In the genomic region with DNA sequence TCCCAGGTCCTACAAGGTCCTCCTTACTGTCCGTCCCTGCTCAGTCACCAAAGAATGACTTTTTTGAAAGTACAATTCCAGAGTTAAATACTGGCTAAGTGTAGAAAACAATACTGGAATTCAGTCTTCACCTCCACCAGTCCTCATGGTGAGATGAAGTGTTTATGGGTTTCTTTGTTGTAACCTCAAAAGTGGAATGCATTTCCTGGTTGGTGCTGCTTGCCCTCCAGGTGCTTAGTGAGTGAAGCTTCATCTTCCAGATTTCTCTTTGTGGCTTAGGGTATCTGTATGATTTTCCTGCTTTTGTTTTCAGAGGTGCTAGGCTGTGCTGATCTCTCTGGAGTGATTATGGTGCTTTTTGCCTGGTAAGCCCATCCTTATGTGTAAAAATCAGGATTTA, we compare ENCODE assay signal across 20 cellular contexts. TPM values are rescaled to one million over a fixed set of nuclear protein-coding genes. Genes with fewer than 3 reads are reported as not detected.
DNase-seq lines count a peak whose midpoint lies in the region; ATAC-seq, FAIRE-seq and TF ChIP-seq lines count a peak whose summit lies in the region.
"Had no signal": no experiment of that assay in that cellular context is flagged by ENCODE, and none has a peak within 500 bp of the region (broad histone marks: within the 10 kb centered on the region; RNA-seq: fewer than 3 reads in every experiment).

No MANE protein-coding gene starts in this region.

- no peaks in the 10 kb centered on the region for H3K23me2 ChIP-seq in H1 (ENCODE audit: low read depth, low read length)

- H3K4me2 ChIP-seq in Loucy (ENCODE audit: low read depth, low read length, poor library complexity, severe bottlenecking) (peak overlapping the region; percentile 37), H1 (ENCODE audit: insufficient read depth in 1 of 2, low read depth in 2 of 2, low read length in 2 of 2) (no peak overlapping the region), neuronal stem cell (ENCODE audit: insufficient read depth, low read length, poor library complexity, severe bottlenecking) (no peak overlapping the region)

- no peaks in the 10 kb centered on the region for H3K9me3 ChIP-seq in Loucy (ENCODE audit: insufficient read depth, low read depth, low read length)
- no peaks in the 10 kb centered on the region for H3K9me3 ChIP-seq in H1 (ENCODE audit: insufficient read depth in 2 of 2, low read depth in 1 of 2, low read length in 1 of 2)
- no peaks in the 10 kb centered on the region for H3K9me3 ChIP-seq in neuronal stem cell (replicated peaks in 1 of 2; ENCODE audit: control insufficient read depth in 2 of 2, insufficient read depth in 1 of 2, low read depth in 1 of 2, low read length in 2 of 2)
- H3K9me3 ChIP-seq: Caco-2, SJCRH30 had no signal

- peak overlapping the region; percentile 39 for H3K27ac Mint-ChIP-seq in activated naive CD8-positive, alpha-beta T cell treated with anti-CD3 and anti-CD28 coated beads, Interleukin-2, amount 10 ng/mL, durations not matched to agents 7 days and 5 days
- H3K27ac Mint-ChIP-seq in activated naive CD8-positive, alpha-beta T cell treated with anti-CD3 and anti-CD28 coated beads for 36 hours: no peak overlapping the region
- no peak overlapping the region for H3K27ac Mint-ChIP-seq in HFFc6

- H3K56ac ChIP-seq in H1 (replicated peaks; ENCODE audit: insufficient read length, low read depth, low read length): no peak overlapping the region

- TF ChIP-seq POLR2A in H1 (IDR thresholded peaks at IDR 0.05; ENCODE audit: control extremely low read depth in 1 of 2, low read depth in 2 of 2, low read length in 2 of 2): no peak

- no peaks in the 10 kb centered on the region for H3K9me2 ChIP-seq in Loucy (replicated peaks; ENCODE audit: low read depth, low read length)

- H2BK15ac ChIP-seq in H1 (ENCODE audit: low read length) (no peak overlapping the region), neuronal stem cell (ENCODE audit: low read length) (no peak overlapping the region)

- H3K4me3 Mint-ChIP-seq in activated naive CD8-positive, alpha-beta T cell treated with anti-CD3 and anti-CD28 coated beads, Interleukin-2, amount 10 ng/mL, durations not matched to agents 7 days and 5 days: no peak overlapping the region
- H3K4me3 Mint-ChIP-seq in activated naive CD8-positive, alpha-beta T cell treated with anti-CD3 and anti-CD28 coated beads for 36 hours: no peak overlapping the region
- no peak overlapping the region for H3K4me3 Mint-ChIP-seq in HFFc6
- H3K4me3 Mint-ChIP-seq: CD14-positive monocyte had no signal

- TF ChIP-seq EP300 in H1 (IDR thresholded peaks at IDR 0.05; ENCODE audit: borderline replicate concordance in 1 of 2, low read depth in 2 of 2, low read length in 2 of 2): no peak

- H2BK120ac ChIP-seq in H1 (replicated peaks; ENCODE audit: low read depth, low read length) (no peak overlapping the region), neuronal stem cell (ENCODE audit: low read depth, low read length) (no peak overlapping the region)

- H2BK12ac ChIP-seq in H1 (ENCODE audit: low read depth, low read length): no peak overlapping the region
- H2BK12ac ChIP-seq in neuronal stem cell (ENCODE audit: low read length): no peak overlapping the region

- H3K79me2 ChIP-seq in Loucy (ENCODE audit: insufficient read depth, low read length): no peaks in the 10 kb centered on the region; the same call in 1 of the 2 replicates
- no peaks in the 10 kb centered on the region for H3K79me2 ChIP-seq in H1 (ENCODE audit: control insufficient read depth in 1 of 2, insufficient read depth in 2 of 2, low read length in 2 of 2)

- H3K23ac ChIP-seq in H1 (ENCODE audit: insufficient read length) (no peak overlapping the region), neuronal stem cell (ENCODE audit: low read depth, low read length, poor library complexity) (no peak overlapping the region)

- H3K36me3 Mint-ChIP-seq in activated naive CD8-positive, alpha-beta T cell treated with anti-CD3 and anti-CD28 coated beads, Interleukin-2, amount 10 ng/mL, durations not matched to agents 7 days and 5 days: peaks cover 23% of the 10 kb centered on the region
- H3K36me3 Mint-ChIP-seq in activated naive CD8-positive, alpha-beta T cell treated with anti-CD3 and anti-CD28 coated beads for 36 hours: peaks cover 17% of the 10 kb centered on the region
- no peaks in the 10 kb centered on the region for H3K36me3 Mint-ChIP-seq in HFFc6 (ENCODE audit: low read depth)

- H3K27ac ChIP-seq in H1 (ENCODE audit: low read depth, low read length) (peak overlapping the region; percentile 41; the same call in 1 of the 2 replicates), neuronal stem cell (replicated peaks; ENCODE audit: low read length) (no peak overlapping the region)
- H3K27ac ChIP-seq: GM23248, RWPE1, SJCRH30 had no signal

- H3K4me3 ChIP-seq in Loucy (ENCODE audit: low read length, poor library complexity, severe bottlenecking): no peak overlapping the region
- no peak overlapping the region for H3K4me3 ChIP-seq in H1 (ENCODE audit: extremely low read depth in 1 of 4, insufficient read depth in 2 of 4, low read depth in 3 of 4, low read length in 4 of 4)
- H3K4me3 ChIP-seq in neuronal stem cell (ENCODE audit: low read length in 2 of 2): peak overlapping the region in 1 of 2 donors; percentile 57
- H3K4me3 ChIP-seq: GM12878, GM23248, SJCRH30 had no signal

- H4K20me1 ChIP-seq in Loucy (ENCODE audit: insufficient read depth, low read length, poor library complexity, severe bottlenecking) (peaks cover 7% of the 10 kb centered on the region), H1 (replicated peaks in 1 of 2; ENCODE audit: control insufficient read depth in 1 of 2, insufficient read depth in 2 of 2, low read length in 2 of 2) (no peaks in the 10 kb centered on the region)

- no peaks in the 10 kb centered on the region for H3F3A ChIP-seq in Loucy (ENCODE audit: low read depth)

- H4K8ac ChIP-seq in H1 (ENCODE audit: extremely low read depth, insufficient read depth, low read length) (no peak overlapping the region), neuronal stem cell (ENCODE audit: low read depth, low read length) (no peak overlapping the region)

- H2BK5ac ChIP-seq in H1 (ENCODE audit: low read depth, low read length) (peak overlapping the region; percentile 84; the same call in 1 of the 2 replicates), neuronal stem cell (ENCODE audit: low read length) (no peak overlapping the region)

- H3K18ac ChIP-seq in H1 (ENCODE audit: extremely low read depth, low read length): peak overlapping the region; percentile 75; the same call in 1 of the 2 replicates
- H3K18ac ChIP-seq in neuronal stem cell (ENCODE audit: low read length): peak overlapping the region; percentile 74

- H3K27me3 ChIP-seq in Loucy (ENCODE audit: insufficient read depth, low read length, poor library complexity, severe bottlenecking) (no peaks in the 10 kb centered on the region), H1 (replicated peaks in 1 of 4; ENCODE audit: control insufficient read depth in 3 of 4, extremely low read depth in 1 of 4, insufficient read depth in 3 of 4, low read length in 3 of 4) (no peaks in the 10 kb centered on the region), neuronal stem cell (ENCODE audit: control insufficient read depth in 3 of 3, insufficient read depth in 3 of 3, low read depth in 1 of 3, low read length in 3 of 3) (no peaks in the 10 kb centered on the region)
- H3K27me3 ChIP-seq: SJCRH30 had no signal

- H2BK20ac ChIP-seq in H1 (ENCODE audit: low read length): no peak overlapping the region

- no peak for FAIRE-seq in H1 (lab: Jason Lieb, UNC)
- FAIRE-seq: GM12878, GM18507 had no signal

- H4K91ac ChIP-seq in H1 (replicated peaks; ENCODE audit: insufficient read length, low read length) (peak overlapping the region; percentile 94), neuronal stem cell (ENCODE audit: low read depth, low read length, poor library complexity) (no peak overlapping the region)

- POLR2A ChIA-PET in activated naive CD8-positive, alpha-beta T cell treated with anti-CD3 and anti-CD28 coated beads, Interleukin-2, amount 10 ng/mL, durations not matched to agents 7 days and 5 days (lab: Charles Lee): no interaction called here
- POLR2A ChIA-PET in H1 (lab: Charles Lee; ENCODE audit: partially characterized antibody): no interaction called here

- DNase-seq in activated naive CD8-positive, alpha-beta T cell treated with anti-CD3 and anti-CD28 coated beads, Interleukin-2, amount 10 ng/mL, durations not matched to agents 7 days and 5 days: no peak
- no peak for DNase-seq in activated naive CD8-positive, alpha-beta T cell treated with anti-CD3 and anti-CD28 coated beads for 36 hours
- DNase-seq in H1 (ENCODE audit: low read depth in 1 of 2, low spot score in 2 of 2) (no peak), neuronal stem cell (ENCODE audit: low spot score) (no peak), COLO668 (lab: John Stamatoyannopoulos, UW; ENCODE audit: unreplicated experiment) (no peak), HFFc6 (no peak)
- no peak for DNase-seq in stimulated activated naive CD8-positive, alpha-beta T cell treated with anti-CD3 and anti-CD28 coated beads, Interleukin-15, Interleukin-2, amounts not matched to agents 100 U/mL and 50 U/mL, for 24 hours
- DNase-seq: Caco-2; GM23248; NCI-H146; NCI-H2081 treated with DMSO at 0.1 percent for 48 hours; NCI-H226; NCI-H526; NK-92 treated with Interleukin-12 subunit alpha and Interleukin-12 subunit beta, amount 100 ng/mL, for 24 hours; SJCRH30 had no signal

- H3K4me1 ChIP-seq in Loucy (ENCODE audit: insufficient read depth, low read length, poor library complexity, severe bottlenecking): peaks cover 12% of the 10 kb centered on the region
- peaks cover 0 to 5% (median 1%) of the 10 kb centered on the region in 4 experiments; a peak in 2 of 7 replicates for H3K4me1 ChIP-seq in H1 (replicated peaks in 1 of 4; ENCODE audit: control insufficient read depth in 3 of 4, insufficient read depth in 4 of 4, low read length in 3 of 4)
- peaks cover 0 to 4% of the 10 kb centered on the region in 2 donors for H3K4me1 ChIP-seq in neuronal stem cell (ENCODE audit: control insufficient read depth in 2 of 2, insufficient read depth in 1 of 2, low read depth in 1 of 2, low read length in 2 of 2)
- H3K4me1 ChIP-seq: SJCRH30 had no signal

- H2AFZ ChIP-seq in Loucy (ENCODE audit: low read length) (no peak overlapping the region), H1 (ENCODE audit: low read length) (no peak overlapping the region), neuronal stem cell (ENCODE audit: low read length) (no peak overlapping the region)
- H2AFZ ChIP-seq: GM23248 had no signal

- no peaks in the 10 kb centered on the region for H3K27me3 Mint-ChIP-seq in activated naive CD8-positive, alpha-beta T cell treated with anti-CD3 and anti-CD28 coated beads, Interleukin-2, amount 10 ng/mL, durations not matched to agents 7 days and 5 days
- H3K27me3 Mint-ChIP-seq in activated naive CD8-positive, alpha-beta T cell treated with anti-CD3 and anti-CD28 coated beads for 36 hours: no peaks in the 10 kb centered on the region
- H3K27me3 Mint-ChIP-seq in HFFc6 (ENCODE audit: insufficient read depth): no peaks in the 10 kb centered on the region

- no peak for TF ChIP-seq CTCF in Loucy (conservative IDR thresholded peaks at IDR 0.05; ENCODE audit: low read length)
- no peak for TF ChIP-seq CTCF in H1 (IDR thresholded peaks at IDR 0.05; ENCODE audit: control extremely low read depth in 1 of 3, insufficient read depth in 1 of 3, low read depth in 1 of 3, low read length in 3 of 3)
- TF ChIP-seq CTCF in HFFc6 (IDR thresholded peaks at IDR 0.05): no peak

- no peak overlapping the region for H3K14ac ChIP-seq in H1 (ENCODE audit: insufficient read length)
- no peak overlapping the region for H3K14ac ChIP-seq in neuronal stem cell (ENCODE audit: low read length)

- TF ChIP-seq RAD21 in H1 (IDR thresholded peaks at IDR 0.05 in 1 of 2, conservative IDR thresholded peaks at IDR 0.05 in 1 of 2; ENCODE audit: low read depth in 2 of 2, low read length in 2 of 2): no peak

- 57% methylated on average over 1 of the region's 1 CpG; no CpG with 5 or more reads in 1 of the 2 experiments for WGBS in H1 (ENCODE audit: extremely low coverage in 1 of 2, insufficient coverage in 1 of 2, insufficient read length in 1 of 2, insufficient replicate concordance in 2 of 2, low coverage in 1 of 2, low lambda C conversion rate in 2 of 2, missing lambda C conversion rate in 1 of 2), 2 experiments
- WGBS in neuronal stem cell (ENCODE audit: extremely low coverage in 2 of 2, insufficient read length in 2 of 2, insufficient replicate concordance in 1 of 2), 2 donors: no CpG with 5 or more reads among the region's 1 CpG

- peaks cover 19% of the 10 kb centered on the region for H3K4me1 Mint-ChIP-seq in activated naive CD8-positive, alpha-beta T cell treated with anti-CD3 and anti-CD28 coated beads, Interleukin-2, amount 10 ng/mL, durations not matched to agents 7 days and 5 days
- H3K4me1 Mint-ChIP-seq in activated naive CD8-positive, alpha-beta T cell treated with anti-CD3 and anti-CD28 coated beads for 36 hours: peaks cover 16% of the 10 kb centered on the region
- peaks cover 16% of the 10 kb centered on the region for H3K4me1 Mint-ChIP-seq in HFFc6 (ENCODE audit: low read depth)

- no peaks in the 10 kb centered on the region for H3K9me3 Mint-ChIP-seq in activated naive CD8-positive, alpha-beta T cell treated with anti-CD3 and anti-CD28 coated beads, Interleukin-2, amount 10 ng/mL, durations not matched to agents 7 days and 5 days
- H3K9me3 Mint-ChIP-seq in activated naive CD8-positive, alpha-beta T cell treated with anti-CD3 and anti-CD28 coated beads for 36 hours: no peaks in the 10 kb centered on the region
- no peaks in the 10 kb centered on the region for H3K9me3 Mint-ChIP-seq in HFFc6
- H3K9me3 Mint-ChIP-seq: CD14-positive monocyte had no signal

- H4K5ac ChIP-seq in H1 (ENCODE audit: insufficient read length, low read depth, low read length): no peak overlapping the region

- CTCF ChIA-PET in H1 (lab: Charles Lee; ENCODE audit: partially characterized antibody): interaction anchor here (1.1 kb wide), 1 partner anchor 461 kb away, joined by 3 read pairs; no protein-coding TSS in a partner anchor

- H3K79me1 ChIP-seq in H1 (ENCODE audit: low read depth, low read length): no peaks in the 10 kb centered on the region
- no peaks in the 10 kb centered on the region for H3K79me1 ChIP-seq in neuronal stem cell (ENCODE audit: low read depth, low read length)

- no peak overlapping the region for H3K9ac ChIP-seq in Loucy (ENCODE audit: low read depth, low read length, poor library complexity, severe bottlenecking)
- no peak overlapping the region for H3K9ac ChIP-seq in H1 (replicated peaks in 1 of 4; ENCODE audit: extremely low read depth in 1 of 4, low read depth in 3 of 4, low read length in 3 of 4)
- H3K9ac ChIP-seq in neuronal stem cell (ENCODE audit: low read depth, low read length, poor library complexity): no peak overlapping the region
- H3K9ac ChIP-seq: GM23248 had no signal

- H3K36me3 ChIP-seq in Loucy (ENCODE audit: insufficient read depth, low read length): peaks cover 34% of the 10 kb centered on the region
- peaks cover 0 to 3% (median 2%) of the 10 kb centered on the region in 4 experiments; a peak in 3 of 8 replicates for H3K36me3 ChIP-seq in H1 (ENCODE audit: control insufficient read depth in 2 of 4, insufficient read depth in 4 of 4, low read length in 3 of 4)
- H3K36me3 ChIP-seq in neuronal stem cell (replicated peaks in 1 of 2; ENCODE audit: control insufficient read depth in 2 of 2, insufficient read depth in 2 of 2, low read length in 2 of 2): peaks cover 2 to 43% of the 10 kb centered on the region in 2 donors

- ATAC-seq in activated naive CD8-positive, alpha-beta T cell treated with anti-CD3 and anti-CD28 coated beads, Interleukin-2, amount 10 ng/mL, durations not matched to agents 7 days and 5 days (ENCODE audit: low read depth): no peak
- ATAC-seq in stimulated activated naive CD8-positive, alpha-beta T cell treated with anti-CD3 and anti-CD28 coated beads, Interleukin-15, Interleukin-2, amounts not matched to agents 100 U/mL and 50 U/mL, for 24 hours: no peak
- ATAC-seq: GM12878 had no signal

- H3K4ac ChIP-seq in H1 (replicated peaks; ENCODE audit: insufficient read length, low read depth, low read length) (no peak overlapping the region), neuronal stem cell (ENCODE audit: low read length) (no peak overlapping the region)

- H2AK5ac ChIP-seq in H1 (ENCODE audit: low read depth, low read length): 0 out of 2 replicates have a peak overlapping the region, but pooled peaks have one; percentile 53
- H2AK5ac ChIP-seq in neuronal stem cell (ENCODE audit: low read depth, low read length): no peak overlapping the region

RNA-seq across cellular contexts. Expression of a gene that starts 49.4 kb away (rescaled TPM):
- 10 to 100 TPM; 63.6 to 67.4 TPM for total RNA-seq in activated naive CD8-positive, alpha-beta T cell treated with anti-CD3 and anti-CD28 coated beads, Interleukin-2, amount 10 ng/mL, durations not matched to agents 7 days and 5 days
- total RNA-seq in activated naive CD8-positive, alpha-beta T cell treated with anti-CD3 and anti-CD28 coated beads for 36 hours: 100 to 1,000 TPM; 110 to 112 TPM
- total RNA-seq in H1 (2021; fragmentation: NEBNext Ultra II Directional; extraction: Animal tissue kit (Norgen Biotek cat#: 25700)): 86.7 and 88.9 TPM in 2 replicates
- 34.5 and 46.4 TPM in 2 replicates for polyA plus RNA-seq in H1 (2011; rRNA removed)
- 55.7 TPM for polyA plus RNA-seq in H1 (2011; cell fraction: cytosol; rRNA removed)
- 93.3 TPM for polyA plus RNA-seq in H1 (2011; cell fraction: nucleus; rRNA removed)
- polyA plus RNA-seq in H1 (2012, experiment 1 of 2): 52.3 to 74.6 TPM (median 57.2 TPM) in 4 replicates
- polyA plus RNA-seq in H1 (2012, experiment 2 of 2): 16.6 TPM
- polyA plus RNA-seq in H1 (2013, experiment 1 of 2): 172 TPM
- 152 TPM for polyA plus RNA-seq in H1 (2013, experiment 2 of 2)
- 51.3 and 69.7 TPM in 2 replicates for polyA minus RNA-seq in H1 (2011; rRNA and poly(A)+ RNA removed)
- 53.4 TPM for polyA minus RNA-seq in H1 (2011; cell fraction: cytosol; rRNA and poly(A)+ RNA removed)
- polyA minus RNA-seq in H1 (2011; cell fraction: nucleus; rRNA and poly(A)+ RNA removed): 111 TPM
- polyA plus RNA-seq in neuronal stem cell (2013, experiment 1 of 2): 139 TPM
- polyA plus RNA-seq in neuronal stem cell (2013, experiment 2 of 2): 143 TPM
- total RNA-seq in HFFc6 (2021; fragmentation: NEBNext Ultra II Directional; extraction: Animal tissue kit (Norgen Biotek cat#: 25700)): 10 to 100 TPM; 22.8 to 45.3 (median 38.6) TPM

RNA-seq across cellular contexts. Expression of a gene that starts 49.8 kb away (rescaled TPM):
- total RNA-seq in activated naive CD8-positive, alpha-beta T cell treated with anti-CD3 and anti-CD28 coated beads, Interleukin-2, amount 10 ng/mL, durations not matched to agents 7 days and 5 days: 10 to 100 TPM; 18.1 to 18.6 TPM
- total RNA-seq in activated naive CD8-positive, alpha-beta T cell treated with anti-CD3 and anti-CD28 coated beads for 36 hours: 10 to 100 TPM; 22.6 to 22.9 TPM
- total RNA-seq in H1 (2021; fragmentation: NEBNext Ultra II Directional; extraction: Animal tissue kit (Norgen Biotek cat#: 25700)): 20.3 and 22.6 TPM in 2 replicates
- 2.5 and 3.6 TPM in 2 replicates for polyA plus RNA-seq in H1 (2011; rRNA removed)
- 5.4 TPM for polyA plus RNA-seq in H1 (2011; cell fraction: cytosol; rRNA removed)
- 4.2 TPM for polyA plus RNA-seq in H1 (2011; cell fraction: nucleus; rRNA removed)
- polyA plus RNA-seq in H1 (2012, experiment 1 of 2): 6.6 to 14.0 TPM (median 8.7 TPM) in 4 replicates
- polyA plus RNA-seq in H1 (2012, experiment 2 of 2): 0.54 TPM
- 12.6 TPM for polyA plus RNA-seq in H1 (2013, experiment 1 of 2)
- polyA plus RNA-seq in H1 (2013, experiment 2 of 2): 12.7 TPM
- polyA minus RNA-seq in H1 (2011; rRNA and poly(A)+ RNA removed): 10.6 and 14.9 TPM in 2 replicates
- 11.1 TPM for polyA minus RNA-seq in H1 (2011; cell fraction: cytosol; rRNA and poly(A)+ RNA removed)
- polyA minus RNA-seq in H1 (2011; cell fraction: nucleus; rRNA and poly(A)+ RNA removed): 34.6 TPM
- 11.4 TPM for polyA plus RNA-seq in neuronal stem cell (2013, experiment 1 of 2)
- polyA plus RNA-seq in neuronal stem cell (2013, experiment 2 of 2): 11.8 TPM
- total RNA-seq in HFFc6 (2021; fragmentation: NEBNext Ultra II Directional; extraction: Animal tissue kit (Norgen Biotek cat#: 25700)): 10 to 100 TPM; 13.6 to 14.9 (median 14.3) TPM
